ENCODE assay signal across 24 cellular contexts in the genomic region with DNA sequence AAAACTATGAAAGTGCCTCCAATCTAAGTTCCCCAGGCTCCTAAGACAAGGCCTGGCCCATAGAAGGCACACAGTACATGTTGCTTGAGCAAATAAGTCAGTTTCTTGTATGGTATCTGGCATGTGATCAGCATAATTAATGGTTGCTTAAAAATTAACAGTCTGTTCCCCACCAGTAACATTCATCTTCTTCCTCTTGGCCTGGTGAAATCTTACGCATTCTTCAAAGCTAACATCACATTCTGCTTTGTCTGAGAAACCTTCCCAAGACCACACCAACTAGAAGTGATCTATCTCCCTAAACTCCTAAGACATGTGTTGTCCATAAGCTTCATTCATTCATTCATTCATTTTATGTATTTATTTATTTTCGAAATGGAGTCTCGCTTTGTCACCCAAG. TPM values are rescaled to one million over a fixed set of nuclear protein-coding genes. Genes with fewer than 3 reads are reported as not detected.
A peak's percentile ranks its signal among the peaks of the same experiment; 100 is the strongest.
DNase-seq lines count a peak whose midpoint lies in the region; ATAC-seq and TF ChIP-seq lines count a peak whose summit lies in the region.
"Had no signal": no experiment of that assay in that cellular context is flagged by ENCODE, and none has a peak within 500 bp of the region (broad histone marks: within the 10 kb centered on the region; RNA-seq: fewer than 3 reads in every experiment).

No MANE protein-coding gene starts in this region.

- H3K4me1 Mint-ChIP-seq in activated CD8-positive, alpha-beta memory T cell treated with anti-CD3 and anti-CD28 coated beads, Interleukin-2, amount 10 ng/mL, durations not matched to agents 7 days and 5 days: peaks cover 54% of the 10 kb centered on the region
- peaks cover 55% of the 10 kb centered on the region for H3K4me1 Mint-ChIP-seq in type B pancreatic cell (ENCODE audit: unreplicated experiment)

- H3K9me3 Mint-ChIP-seq in activated CD8-positive, alpha-beta memory T cell treated with anti-CD3 and anti-CD28 coated beads, Interleukin-2, amount 10 ng/mL, durations not matched to agents 7 days and 5 days (ENCODE audit: low read depth): no peaks in the 10 kb centered on the region
- H3K9me3 Mint-ChIP-seq in type B pancreatic cell: peaks cover 12% of the 10 kb centered on the region

- intact Hi-C loops in tibial artery (cut with DNase I; ENCODE audit: low total_unique reads): no loop called here

- no peaks in the 10 kb centered on the region for H3K27me3 ChIP-seq in tibial artery
- H3K27me3 ChIP-seq: BE2C had no signal

- H3K9me3 ChIP-seq in tibial artery: no peaks in the 10 kb centered on the region
- H3K9me3 ChIP-seq: BE2C had no signal

- no peak overlapping the region for H3K27ac ChIP-seq in tibial artery
- H3K27ac ChIP-seq: 22Rv1, GM23248 had no signal

- no peaks in the 10 kb centered on the region for H3K27me3 Mint-ChIP-seq in activated CD8-positive, alpha-beta memory T cell treated with anti-CD3 and anti-CD28 coated beads, Interleukin-2, amount 10 ng/mL, durations not matched to agents 7 days and 5 days
- H3K27me3 Mint-ChIP-seq in type B pancreatic cell: no peaks in the 10 kb centered on the region

- ATAC-seq in activated CD8-positive, alpha-beta memory T cell treated with anti-CD3 and anti-CD28 coated beads, Interleukin-2, amount 10 ng/mL, durations not matched to agents 7 days and 5 days: no peak
- ATAC-seq: Panc1 had no signal

- H3K4me3 ChIP-seq in epithelial cell of proximal tubule (ENCODE audit: low read depth, low read length): no peak overlapping the region
- no peak overlapping the region for H3K4me3 ChIP-seq in tibial artery
- H3K4me3 ChIP-seq: GM23248 had no signal

- peaks cover 0 to 11% (median 0%) of the 10 kb centered on the region in 4 donors for H3K4me1 ChIP-seq in tibial artery
- H3K4me1 ChIP-seq: BE2C had no signal

- H3K4me3 Mint-ChIP-seq in activated CD8-positive, alpha-beta memory T cell treated with anti-CD3 and anti-CD28 coated beads, Interleukin-2, amount 10 ng/mL, durations not matched to agents 7 days and 5 days: no peak overlapping the region
- no peak overlapping the region for H3K4me3 Mint-ChIP-seq in type B pancreatic cell

- H3K36me3 Mint-ChIP-seq in activated CD8-positive, alpha-beta memory T cell treated with anti-CD3 and anti-CD28 coated beads, Interleukin-2, amount 10 ng/mL, durations not matched to agents 7 days and 5 days: peaks cover 16% of the 10 kb centered on the region
- H3K36me3 Mint-ChIP-seq in type B pancreatic cell: peaks cover 4% of the 10 kb centered on the region

- no peaks in the 10 kb centered on the region for H3K36me3 ChIP-seq in tibial artery
- H3K36me3 ChIP-seq: BE2C had no signal

- CTCF ChIA-PET in activated CD8-positive, alpha-beta memory T cell treated with anti-CD3 and anti-CD28 coated beads, Interleukin-2, amount 10 ng/mL, durations not matched to agents 7 days and 5 days (lab: Charles Lee): interaction anchor here (1.4 kb wide), 1 partner anchor 26 kb away, joined by 4 read pairs; no protein-coding TSS in a partner anchor

- TF ChIP-seq CTCF in epithelial cell of proximal tubule (conservative IDR thresholded peaks at IDR 0.05; ENCODE audit: low read depth, low read length): no peak
- no peak for TF ChIP-seq CTCF in type B pancreatic cell (conservative IDR thresholded peaks at IDR 0.05)
- no peak for TF ChIP-seq CTCF in tibial artery (IDR thresholded peaks at IDR 0.05)

- H3K27ac Mint-ChIP-seq in activated CD8-positive, alpha-beta memory T cell treated with anti-CD3 and anti-CD28 coated beads, Interleukin-2, amount 10 ng/mL, durations not matched to agents 7 days and 5 days: peak overlapping the region; percentile 18
- peak overlapping the region; percentile 92 for H3K27ac Mint-ChIP-seq in type B pancreatic cell

- no peak for DNase-seq in activated CD8-positive, alpha-beta memory T cell treated with anti-CD3 and anti-CD28 coated beads, Interleukin-2, amount 10 ng/mL, durations not matched to agents 7 days and 5 days
- DNase-seq in activated CD8-positive, alpha-beta memory T cell treated with anti-CD3 and anti-CD28 coated beads, Interleukin-2, amount 50 U/mL, for 48 hours: no peak
- DNase-seq in epithelial cell of proximal tubule (ENCODE audit: low read depth) (peak; percentile 99), kidney tubule cell (ENCODE audit: low spot score) (peak; percentile 96), type B pancreatic cell (ENCODE audit: extremely low spot score, unreplicated experiment) (no peak), tibial artery (no peak), mesenteric fat pad (ENCODE audit: low spot score) (no peak)
- DNase-seq in activated CD4-positive, alpha-beta T cell treated with anti-CD3 and anti-CD28 coated beads for 4 hours: no peak
- DNase-seq: BE2C, DMS53, GM23248, H7, KBM-7, MV-4-11, NCI-H1105, NCI-H146, NCI-H1930, NCI-H446 treated with DMSO at 0.1 percent for 48 hours, NCI-H526 treated with DMSO at 0.1 percent for 48 hours, SHP77 treated with DMSO at 0.1 percent for 48 hours had no signal

RNA-seq across cellular contexts. Expression of a gene that starts 48.1 kb away (rescaled TPM):
- 1 to 10 TPM; 5.3 to 9.0 TPM for total RNA-seq in activated CD8-positive, alpha-beta memory T cell treated with anti-CD3 and anti-CD28 coated beads, Interleukin-2, amount 10 ng/mL, durations not matched to agents 7 days and 5 days
- total RNA-seq in epithelial cell of proximal tubule (1.1 and 12.9 TPM in 2 replicates), type B pancreatic cell (ENCODE audit: low replicate concordance) (10.9 and 33.1 TPM in 2 replicates), mesenteric fat pad (not detected)
- total RNA-seq: G401, H7, MCF 10A had no signal

Comparison
In these comparisons a context has a peak if more than half of its experiments do, and no peak if none do; other contexts are left out.
1. DNase-seq: peak in epithelial cell of proximal tubule (single experiment) and kidney tubule cell (single experiment); none in activated CD8-positive, alpha-beta memory T cell treated with anti-CD3 and anti-CD28 coated beads, Interleukin-2, amount 10 ng/mL, durations not matched to agents 7 days and 5 days (single experiment), activated CD8-positive, alpha-beta memory T cell treated with anti-CD3 and anti-CD28 coated beads, Interleukin-2, amount 50 U/mL, for 48 hours (single experiment), type B pancreatic cell (single experiment), activated CD4-positive, alpha-beta T cell treated with anti-CD3 and anti-CD28 coated beads for 4 hours (0 of 2), tibial artery (0 of 2) and mesenteric fat pad (single experiment).